ENCODE assay signal across 7 cellular contexts in genomic region chr1:228101614-228101993, GRCh38. TPM values are rescaled to one million over a fixed set of nuclear protein-coding genes. Genes with fewer than 3 reads are reported as not detected.
DNase-seq lines count a peak whose midpoint lies in the region; ATAC-seq and TF ChIP-seq lines count a peak whose summit lies in the region.

No MANE protein-coding gene starts in this region.

- H3K9ac ChIP-seq in SU-DHL-6 (ENCODE audit: low read length), result peak overlapping the region; percentile 81

- H3K4me2 ChIP-seq in SU-DHL-6 (ENCODE audit: low read depth, low read length, poor library complexity, severe bottlenecking), result peak overlapping the region; percentile 55

- no peak overlapping the region for H2AFZ ChIP-seq in SU-DHL-6 (ENCODE audit: low read depth, low read length, severe bottlenecking)

- H3K36me3 ChIP-seq in H7 (replicated peaks; ENCODE audit: control insufficient read depth, insufficient read depth, low read length) (peaks cover 24% of the 10 kb centered on the region), SU-DHL-6 (ENCODE audit: low read length) (no peaks in the 10 kb centered on the region)

- TF ChIP-seq CTCF in SU-DHL-6 (IDR thresholded peaks at IDR 0.05; ENCODE audit: insufficient read depth, low read length, poor library complexity, severe bottlenecking) (no peak), fibroblast of pulmonary artery (IDR thresholded peaks at IDR 0.05; ENCODE audit: low read length, missing control alignments) (no peak), GM13977 (IDR thresholded peaks at IDR 0.05; ENCODE audit: extremely low read depth, insufficient read depth, missing control alignments) (no peak)

- H3K9me3 ChIP-seq in SU-DHL-6 (ENCODE audit: insufficient read depth, low read length), result no peaks in the 10 kb centered on the region

- in situ Hi-C loops in GM13977 (cut with MboI; ENCODE audit: low pct_unique_long_range_greater_than_20kb, low sequenced_read_pairs, unreplicated experiment), result no loop called here

- no peaks in the 10 kb centered on the region for H4K20me1 ChIP-seq in SU-DHL-6 (ENCODE audit: low read depth, low read length)

- H3K9me3 Mint-ChIP-seq in stimulated activated effector memory CD8-positive, alpha-beta T cell treated with anti-CD3 and anti-CD28 coated beads, Interleukin-12 subunit alpha, Interleukin-12 subunit beta, amount 100 ng/mL, for 72 hours, result no peaks in the 10 kb centered on the region

- peak overlapping the region; percentile 95 for H3K4me3 ChIP-seq in H7 (ENCODE audit: insufficient read depth, low read depth, low read length)
- H3K4me3 ChIP-seq in SU-DHL-6 (ENCODE audit: insufficient read depth, low read length, poor library complexity, severe bottlenecking), result peak overlapping the region; percentile 79
- H3K4me3 ChIP-seq in fibroblast of pulmonary artery (replicated peaks; ENCODE audit: low read depth, low read length), result peak overlapping the region; percentile 87

- DNase-seq in H7 (no peak), fibroblast of pulmonary artery (ENCODE audit: low read depth) (no peak), GM19238 (ENCODE audit: insufficient read length, low spot score) (no peak), superior temporal gyrus (ENCODE audit: extremely low spot score) (no peak), GM13977 (ENCODE audit: low spot score) (no peak)
- DNase-seq in stimulated activated effector memory CD8-positive, alpha-beta T cell treated with anti-CD3 and anti-CD28 coated beads, Interleukin-12 subunit alpha, Interleukin-12 subunit beta, amount 100 ng/mL, for 72 hours (ENCODE audit: low spot score in 2 of 2), result no peak

- H3K36me3 Mint-ChIP-seq in stimulated activated effector memory CD8-positive, alpha-beta T cell treated with anti-CD3 and anti-CD28 coated beads, Interleukin-12 subunit alpha, Interleukin-12 subunit beta, amount 100 ng/mL, for 72 hours, result peaks cover 77% of the 10 kb centered on the region

- H3K27ac Mint-ChIP-seq in stimulated activated effector memory CD8-positive, alpha-beta T cell treated with anti-CD3 and anti-CD28 coated beads, Interleukin-12 subunit alpha, Interleukin-12 subunit beta, amount 100 ng/mL, for 72 hours, result peak overlapping the region; percentile 90

- H3K27me3 ChIP-seq in H7 (ENCODE audit: control insufficient read depth, insufficient read depth, low read length) (no peaks in the 10 kb centered on the region), SU-DHL-6 (ENCODE audit: low read length) (no peaks in the 10 kb centered on the region)

- peak overlapping the region; percentile 48 for H3K27ac ChIP-seq in SU-DHL-6 (ENCODE audit: low read depth, low read length)

- H3F3A ChIP-seq in SU-DHL-6 (ENCODE audit: insufficient read depth), result peaks cover 26% of the 10 kb centered on the region

- peak overlapping the region; percentile 89 for H3K4me3 Mint-ChIP-seq in stimulated activated effector memory CD8-positive, alpha-beta T cell treated with anti-CD3 and anti-CD28 coated beads, Interleukin-12 subunit alpha, Interleukin-12 subunit beta, amount 100 ng/mL, for 72 hours

- H3K9me2 ChIP-seq in SU-DHL-6 (replicated peaks; ENCODE audit: insufficient read depth, low read length), result no peaks in the 10 kb centered on the region

- no peak for ATAC-seq in stimulated activated effector memory CD8-positive, alpha-beta T cell treated with anti-CD3 and anti-CD28 coated beads, Interleukin-12 subunit alpha, Interleukin-12 subunit beta, amount 100 ng/mL, for 72 hours

- peaks cover 61% of the 10 kb centered on the region for H3K4me1 Mint-ChIP-seq in stimulated activated effector memory CD8-positive, alpha-beta T cell treated with anti-CD3 and anti-CD28 coated beads, Interleukin-12 subunit alpha, Interleukin-12 subunit beta, amount 100 ng/mL, for 72 hours

- H3K79me2 ChIP-seq in SU-DHL-6 (ENCODE audit: insufficient read depth, low read length), result peaks cover 10% of the 10 kb centered on the region; the same call in 1 of the 2 replicates

RNA-seq across cellular contexts. Expression of gene C1orf35, which starts 1.5 kb away (rescaled TPM):
- 38.9 and 45.7 TPM in 2 replicates for total RNA-seq in H7 (2014; rRNA removed; shearing (Covaris generic))

RNA-seq across cellular contexts. Expression of gene MRPL55, which starts 7.5 kb away (rescaled TPM):
- 109 and 172 TPM in 2 replicates for total RNA-seq in H7 (2014; rRNA removed; shearing (Covaris generic))

RNA-seq across cellular contexts. Expression of gene ARF1, which starts 19.1 kb away (rescaled TPM):
- 292 and 326 TPM in 2 replicates for total RNA-seq in H7 (2014; rRNA removed; shearing (Covaris generic))

RNA-seq across cellular contexts. Expression of gene GUK1, which starts 38.5 kb away (rescaled TPM):
- total RNA-seq in H7 (2014; rRNA removed; shearing (Covaris generic)), result 216 and 224 TPM in 2 replicates

RNA-seq across cellular contexts. Expression of gene GJC2, which starts 48.1 kb away (rescaled TPM):
- total RNA-seq in H7 (2014; rRNA removed; shearing (Covaris generic)), result 1.7 TPM in 2 replicates
